Comparison of ENCODE assay signal across 23 cellular contexts in genomic region chr14:80477388-80478160, GRCh38.
A peak's percentile ranks its signal among the peaks of the same experiment; 100 is the strongest.
DNase-seq lines count a peak whose midpoint lies in the region; ATAC-seq and TF ChIP-seq lines count a peak whose summit lies in the region.
"Had no signal": no experiment of that assay in that cellular context is flagged by ENCODE, and none has a peak within 500 bp of the region (broad histone marks: within the 10 kb centered on the region; RNA-seq: fewer than 3 reads in every experiment).

No MANE protein-coding gene starts in this region.

- no peak overlapping the region for H3K27ac ChIP-seq in PC-3 (ENCODE audit: low read length)
- H3K27ac ChIP-seq: Peyer's patch had no signal

- H3K9me2 ChIP-seq in PC-3 (replicated peaks; ENCODE audit: low read length): no peaks in the 10 kb centered on the region

- H3K4me3 ChIP-seq in PC-3 (ENCODE audit: low read length) (no peak overlapping the region), fibroblast of mammary gland (ENCODE audit: control insufficient read depth, low read depth, low read length) (no peak overlapping the region)
- H3K4me3 ChIP-seq: GM23338, Peyer's patch had no signal

- H3F3A ChIP-seq in PC-3 (ENCODE audit: low read length, unreplicated experiment): no peaks in the 10 kb centered on the region

- TF ChIP-seq CTCF in PC-3 (conservative IDR thresholded peaks at IDR 0.05; ENCODE audit: low read depth, low read length): no peak
- no peak for TF ChIP-seq CTCF in fibroblast of mammary gland (conservative IDR thresholded peaks at IDR 0.05; ENCODE audit: control insufficient read depth, insufficient read depth, low read depth, low read length)

- POLR2A ChIA-PET in PC-3 (lab: Charles Lee; ENCODE audit: unreplicated experiment): no interaction called here

- CTCF ChIA-PET in PC-3 (lab: Charles Lee): interaction anchor here (0.6 kb wide), 1 partner anchor 235 kb away, joined by 3 read pairs; no protein-coding TSS in a partner anchor

- H3K36me3 ChIP-seq in PC-3 (ENCODE audit: low read depth, low read length): no peaks in the 10 kb centered on the region
- H3K36me3 ChIP-seq: Peyer's patch had no signal

- H3K9me3 ChIP-seq in PC-3 (ENCODE audit: low read length): no peaks in the 10 kb centered on the region

- H3K27me3 Mint-ChIP-seq in activated T-cell treated with anti-CD3 and anti-CD28 coated beads, Interleukin-2, amount 50 U/mL, for 4 hours (ENCODE audit: low read depth): no peaks in the 10 kb centered on the region
- H3K27me3 Mint-ChIP-seq: activated CD4-positive, alpha-beta T cell treated with anti-CD3 and anti-CD28 coated beads for 36 hours; activated T-cell treated with anti-CD3 and anti-CD28 coated beads, Interleukin-2, amount 50 U/mL, for 24 hours; CD4-positive, alpha-beta memory T cell had no signal

- H3K79me2 ChIP-seq in PC-3 (ENCODE audit: low read length): no peaks in the 10 kb centered on the region

- H3K4me2 ChIP-seq in PC-3 (ENCODE audit: low read length): no peak overlapping the region
- H3K4me2 ChIP-seq: GM23338 had no signal

- no peaks in the 10 kb centered on the region for H4K20me1 ChIP-seq in PC-3 (ENCODE audit: low read length)

- H2AFZ ChIP-seq in PC-3 (ENCODE audit: low read length): no peak overlapping the region
- H2AFZ ChIP-seq: GM23338 had no signal

- H3K36me3 Mint-ChIP-seq in activated T-cell treated with anti-CD3 and anti-CD28 coated beads, Interleukin-2, amount 50 U/mL, for 4 hours (ENCODE audit: insufficient read depth): peaks cover 2% of the 10 kb centered on the region

- no peaks in the 10 kb centered on the region for H3K4me1 Mint-ChIP-seq in activated T-cell treated with anti-CD3 and anti-CD28 coated beads, Interleukin-2, amount 50 U/mL, for 4 hours (ENCODE audit: low read depth)
- H3K4me1 Mint-ChIP-seq: activated CD4-positive, alpha-beta T cell treated with anti-CD3 and anti-CD28 coated beads for 36 hours; CD4-positive, alpha-beta memory T cell; GM23338 had no signal

- intact Hi-C loops in PC-3 (cut with micrococcal nuclease): no loop called here
- intact Hi-C loops in sciatic nerve (cut with DNase I): no loop called here

- H3K9ac ChIP-seq in PC-3 (ENCODE audit: low read length): no peak overlapping the region

- BruUV-seq in PC-3 (replicated peaks; lab: Mats Ljungman, UMichigan): no TSS peak

- no peak overlapping the region for H3K4me3 Mint-ChIP-seq in activated T-cell treated with anti-CD3 and anti-CD28 coated beads, Interleukin-2, amount 50 U/mL, for 4 hours
- H3K4me3 Mint-ChIP-seq: activated CD4-positive, alpha-beta T cell treated with anti-CD3 and anti-CD28 coated beads for 36 hours; activated naive CD4-positive, alpha-beta T cell treated with anti-CD3 and anti-CD28 coated beads for 36 hours; activated T-cell treated with anti-CD3 and anti-CD28 coated beads, Interleukin-2, amount 50 U/mL, for 24 hours; CD4-positive, alpha-beta memory T cell; GM23338; T-helper 1 cell treated with Interleukin-12 subunit alpha and Interleukin-12 subunit beta and Interleukin-4 antibody, amounts not matched to agents 30 μg/mL and 1 μg/mL, for 36 hours had no signal

- peaks cover 14% of the 10 kb centered on the region; the same call in 1 of the 2 replicates for H3K4me1 ChIP-seq in PC-3 (ENCODE audit: insufficient read depth, low read length)
- H3K4me1 ChIP-seq: Peyer's patch had no signal

- ATAC-seq in PC-3: peak; percentile 53; the same call in 1 of the 2 replicates
- ATAC-seq in sciatic nerve: peak; percentile 26
- no peak for ATAC-seq in activated T-cell treated with anti-CD3 and anti-CD28 coated beads, Interleukin-2, amount 50 U/mL, for 4 hours
- ATAC-seq: activated CD4-positive, alpha-beta T cell treated with anti-CD3 and anti-CD28 coated beads for 36 hours; GM23338 had no signal

- DNase-seq in GM03348 (ENCODE audit: low spot score) (peak; percentile 23), PC-3 (peak; percentile 21), fibroblast of mammary gland (ENCODE audit: low read depth) (peak; percentile 32), sciatic nerve (ENCODE audit: low spot score) (no peak)
- no peak for DNase-seq in activated T-cell treated with anti-CD3 and anti-CD28 coated beads, Interleukin-2, amount 50 U/mL, for 4 hours
- no peak for DNase-seq in activated naive CD4-positive, alpha-beta T cell treated with Interleukin-2 at 50 U/mL for 16 hours
- DNase-seq in activated CD4-positive, alpha-beta T cell treated with anti-CD3 and anti-CD28 coated beads for 4 hours: no peak
- DNase-seq: activated CD4-positive, alpha-beta T cell treated with anti-CD3 and anti-CD28 coated beads for 36 hours; activated naive CD4-positive, alpha-beta T cell treated with anti-CD3 and anti-CD28 coated beads for 36 hours; activated T-cell treated with anti-CD3 and anti-CD28 coated beads, Interleukin-2, amount 50 U/mL, for 24 hours; amygdala; caudate nucleus; CD4-positive, alpha-beta memory T cell; GDM1; hypothalamus; MV-4-11; NCI-H1694; NCI-H2171; NCI-H524 treated with DMSO at 0.1 percent for 48 hours; Peyer's patch; trophoblast cell had no signal

- no peaks in the 10 kb centered on the region for H3K27me3 ChIP-seq in PC-3 (ENCODE audit: low read length)
- H3K27me3 ChIP-seq: Peyer's patch had no signal

- peaks cover 6% of the 10 kb centered on the region for H3K9me3 Mint-ChIP-seq in activated T-cell treated with anti-CD3 and anti-CD28 coated beads, Interleukin-2, amount 50 U/mL, for 4 hours

Comparison
In these comparisons a context has a peak if more than half of its experiments do, and no peak if none do; other contexts are left out.
1. DNase-seq: peak in GM03348 (single experiment), PC-3 (single experiment) and fibroblast of mammary gland (single experiment); none in sciatic nerve (single experiment), activated T-cell treated with anti-CD3 and anti-CD28 coated beads, Interleukin-2, amount 50 U/mL, for 4 hours (single experiment), activated naive CD4-positive, alpha-beta T cell treated with Interleukin-2 at 50 U/mL for 16 hours (single experiment) and activated CD4-positive, alpha-beta T cell treated with anti-CD3 and anti-CD28 coated beads for 4 hours (0 of 2).
2. ATAC-seq: peak in PC-3 (single experiment) and sciatic nerve (single experiment); none in activated T-cell treated with anti-CD3 and anti-CD28 coated beads, Interleukin-2, amount 50 U/mL, for 4 hours (0 of 2).